In the genomic region with DNA sequence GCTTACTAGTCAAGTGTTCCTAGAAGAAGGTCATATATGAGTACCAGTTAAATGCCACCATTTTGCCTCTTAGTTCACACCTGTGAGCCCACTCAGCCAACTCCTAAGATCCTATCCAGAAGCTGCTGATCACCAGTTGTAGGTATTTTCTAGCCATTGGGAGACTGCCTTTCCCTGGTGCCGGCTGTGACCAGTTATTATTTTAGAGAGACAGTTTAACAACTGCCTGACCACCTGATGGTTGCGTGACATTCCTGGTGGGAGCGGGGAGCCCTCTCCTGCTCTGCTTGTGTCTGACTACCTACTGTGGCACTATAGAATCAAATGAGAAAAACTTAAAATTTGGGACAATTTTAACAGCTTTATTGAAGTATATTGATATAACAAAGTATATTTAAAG, we compare ENCODE assay signal across 14 cellular contexts. TPM values are rescaled to one million over a fixed set of nuclear protein-coding genes. Genes with fewer than 3 reads are reported as not detected.
DNase-seq lines count a peak whose midpoint lies in the region; ATAC-seq, FAIRE-seq and TF ChIP-seq lines count a peak whose summit lies in the region.
"Had no signal": no experiment of that assay in that cellular context is flagged by ENCODE, and none has a peak within 500 bp of the region (broad histone marks: within the 10 kb centered on the region; RNA-seq: fewer than 3 reads in every experiment).

No MANE protein-coding gene starts in this region.

- H3K4me3 ChIP-seq in left ventricle myocardium inferior (peak overlapping the region; percentile 80), HepG2 (replicated peaks in 1 of 3; ENCODE audit: insufficient read depth in 1 of 3, low read depth in 2 of 3, low read length in 3 of 3) (peak overlapping the region; percentile 71 to 81 (median 81); a peak in 5 of 6 replicates), prostate gland (no peak overlapping the region), vagina (peak overlapping the region in 1 of 2 donors; percentile 35), mucosa of descending colon (no peak overlapping the region)
- H3K4me3 ChIP-seq: GM12878 had no signal

- no peak overlapping the region for H2AFZ ChIP-seq in HepG2 (ENCODE audit: low read length)

- peak overlapping the region; percentile 94 for H3K4me2 ChIP-seq in HepG2 (ENCODE audit: low read depth, low read length)

- H3K27me3 ChIP-seq in left ventricle myocardium inferior (ENCODE audit: low read depth): no peaks in the 10 kb centered on the region
- no peaks in the 10 kb centered on the region; a peak in 1 of 5 replicates for H3K27me3 ChIP-seq in HepG2 (ENCODE audit: control insufficient read depth in 1 of 2, insufficient read depth in 2 of 2, low read length in 2 of 2)
- no peaks in the 10 kb centered on the region for H3K27me3 ChIP-seq in prostate gland (replicated peaks; ENCODE audit: insufficient read depth)
- H3K27me3 ChIP-seq in vagina: no peaks in the 10 kb centered on the region

- peaks cover 7% of the 10 kb centered on the region for H4K20me1 ChIP-seq in HepG2 (ENCODE audit: insufficient read depth, low read length)

- TF ChIP-seq CTCF in left ventricle myocardium inferior (IDR thresholded peaks at IDR 0.05; ENCODE audit: borderline replicate concordance) (no peak), HepG2 (CRISPR knock-in tag; IDR thresholded peaks at IDR 0.05) (no peak), prostate gland (IDR thresholded peaks at IDR 0.05) (no peak), vagina (IDR thresholded peaks at IDR 0.05) (no peak), mucosa of descending colon (IDR thresholded peaks at IDR 0.05) (no peak)

- peak overlapping the region; percentile 95 for H3K27ac ChIP-seq in left ventricle myocardium inferior (replicated peaks)
- no peak overlapping the region for H3K27ac ChIP-seq in HepG2 (ENCODE audit: extremely low read length, insufficient read depth, low read length)
- peak overlapping the region; percentile 97 to 98 for H3K27ac ChIP-seq in prostate gland
- H3K27ac ChIP-seq in vagina: peak overlapping the region; percentile 97

- no peaks in the 10 kb centered on the region for H3K9me3 ChIP-seq in left ventricle myocardium inferior (replicated peaks)
- no peaks in the 10 kb centered on the region for H3K9me3 ChIP-seq in HepG2 (ENCODE audit: low read length)
- H3K9me3 ChIP-seq in prostate gland: no peaks in the 10 kb centered on the region
- H3K9me3 ChIP-seq in vagina: no peaks in the 10 kb centered on the region
- no peaks in the 10 kb centered on the region for H3K9me3 ChIP-seq in mucosa of descending colon

- BruUV-seq in HepG2 (replicated peaks; lab: Mats Ljungman, UMichigan): no TSS peak

- DNase-seq in left ventricle myocardium inferior (no peak), Right ventricle myocardium inferior (ENCODE audit: missing footprints) (no peak), HepG2 (ENCODE audit: low spot score) (no peak), prostate gland (ENCODE audit: low spot score) (no peak), vagina (ENCODE audit: extremely low spot score in 2 of 2) (no peak), HK-2 (ENCODE audit: unreplicated experiment) (no peak), NCI-H187 treated with DMSO at 0.1 percent for 48 hours (lab: John Stamatoyannopoulos, UW) (no peak), mucosa of descending colon (no peak)
- DNase-seq: activated gamma-delta T cell treated with Interleukin-2 at 50 U/mL for 16 hours; CD8-positive, alpha-beta T cell; effector memory CD8-positive, alpha-beta T cell; NCI-H446 had no signal

- no peak for TF ChIP-seq EP300 in HepG2 (IDR thresholded peaks at IDR 0.05; ENCODE audit: low read depth in 2 of 2, low read length in 2 of 2)
- TF ChIP-seq EP300 in HepG2 (CRISPR knock-in tag; IDR thresholded peaks at IDR 0.05; ENCODE audit: borderline replicate concordance): no peak

- H3K36me3 ChIP-seq in left ventricle myocardium inferior (peaks cover 4% of the 10 kb centered on the region), HepG2 (replicated peaks in 1 of 2; ENCODE audit: control insufficient read depth in 1 of 2, insufficient read depth in 2 of 2, low read length in 2 of 2) (peaks cover 0 to 6% of the 10 kb centered on the region in 2 experiments; a peak in 1 of 5 replicates), prostate gland (no peaks in the 10 kb centered on the region), vagina (no peaks in the 10 kb centered on the region), mucosa of descending colon (ENCODE audit: low read depth) (no peaks in the 10 kb centered on the region)

- WGBS in HepG2 (ENCODE audit: low lambda C conversion rate): 90% methylated on average over 3 of the region's 3 CpGs
- WGBS in prostate gland: 81% methylated on average over 3 of the region's 3 CpGs

- CTCF ChIA-PET in HepG2 (lab: Yijun Ruan, JAX; ENCODE audit: low intra/inter-chr PET ratio, low total read pairs): no interaction called here

- peaks cover 59% of the 10 kb centered on the region for H3K79me2 ChIP-seq in HepG2 (ENCODE audit: insufficient read depth, low read length)

- POLR2A ChIA-PET in HepG2 (lab: Yijun Ruan, JAX): no interaction called here

- ATAC-seq in Right ventricle myocardium inferior (no peak), HepG2 (no peak), mucosa of descending colon (no peak)
- ATAC-seq: CD8-positive, alpha-beta T cell; effector memory CD8-positive, alpha-beta T cell; GM12878 had no signal

- in situ Hi-C loops in HepG2 (cut with HindIII; ENCODE audit: extremely low pct_ligation_motif_present, low pct_unique_long_range_greater_than_20kb): no loop called here

- H3K4me1 ChIP-seq in left ventricle myocardium inferior (peaks cover 50% of the 10 kb centered on the region), HepG2 (ENCODE audit: insufficient read depth, low read length) (peaks cover 36% of the 10 kb centered on the region), prostate gland (replicated peaks) (peaks cover 5% of the 10 kb centered on the region), vagina (peaks cover 42% of the 10 kb centered on the region), mucosa of descending colon (ENCODE audit: low read depth) (peaks cover 15% of the 10 kb centered on the region)

- peak overlapping the region; percentile 78; the same call in 1 of the 2 replicates for H3K9ac ChIP-seq in HepG2 (ENCODE audit: insufficient read depth, low read depth, low read length)

- no peak for TF ChIP-seq RAD21 in HepG2 (CRISPR knock-in tag; IDR thresholded peaks at IDR 0.05)

- TF ChIP-seq POLR2A in HepG2 (IDR thresholded peaks at IDR 0.05; ENCODE audit: insufficient read depth in 1 of 2, low read depth in 2 of 2, low read length in 2 of 2) (no peak), prostate gland (IDR thresholded peaks at IDR 0.05) (no peak), vagina (IDR thresholded peaks at IDR 0.05) (no peak)

- peak; percentile 42 for FAIRE-seq in HepG2 (lab: Jason Lieb, UNC)
- FAIRE-seq: GM12878, TTC549 had no signal

- intact Hi-C loops in left ventricle myocardium inferior (cut with micrococcal nuclease): loop anchor here (10.0 kb wide), 1 partner anchor 105 kb away; no protein-coding TSS in a partner anchor
- intact Hi-C loops in Right ventricle myocardium inferior (cut with DNase I): loop anchor here (5.0 kb wide), 2 partner anchors 32 to 92 kb away; no protein-coding TSS in a partner anchor
- intact Hi-C loops in HepG2 (cut with micrococcal nuclease; ENCODE audit: unreplicated experiment): loop anchor here (5.0 kb wide), 1 partner anchor 302 kb away; a partner anchor contains a TSS
- intact Hi-C loops in prostate gland (cut with DNase I): loop anchor here (5.0 kb wide), 2 partner anchors 42 to 92 kb away; no protein-coding TSS in a partner anchor
- intact Hi-C loops in vagina (cut with DNase I): loop anchor here (5.0 kb wide), 2 partner anchors 42 to 87 kb away; no protein-coding TSS in a partner anchor
- intact Hi-C loops in mucosa of descending colon (cut with DNase I, micrococcal nuclease): loop anchor here (5.0 to 10.0 kb wide), 3 partner anchors 68 to 115 kb away; no protein-coding TSS in a partner anchor

TF ChIP-seq in HepG2, 621 proteins besides CTCF, POLR2A, EP300 and RAD21 (continues in another document):
- TF ChIP-seq EED (CRISPR knock-in tag; IDR thresholded peaks at IDR 0.05) (no peak), ZNF432 (CRISPR knock-in tag; IDR thresholded peaks at IDR 0.05; ENCODE audit: borderline replicate concordance) (no peak), ZNF136 (CRISPR knock-in tag; IDR thresholded peaks at IDR 0.05; ENCODE audit: low read depth) (0 out of 2 replicates have a peak, but pooled peaks have one; percentile 43), ZNF501 (CRISPR knock-in tag; IDR thresholded peaks at IDR 0.05) (0 out of 2 replicates have a peak, but pooled peaks have one; percentile 27), ZNF263 (CRISPR knock-in tag; IDR thresholded peaks at IDR 0.05) (no peak)

RNA-seq across cellular contexts. Expression of a gene that starts 2.9 kb away (rescaled TPM):
- total RNA-seq in left ventricle myocardium inferior: 67.9 TPM
- 57.0 TPM for total RNA-seq in Right ventricle myocardium inferior
- total RNA-seq in HepG2 (2016; rRNA removed; fragmentation: Illumina TruSeq; extraction: Trizol): 223 and 290 TPM in 2 replicates
- 57.3 and 60.4 TPM in 2 replicates for total RNA-seq in HepG2 (2016; cell fraction: cytosol; rRNA removed; fragmentation: Illumina TruSeq; extraction: Trizol; ENCODE audit: low read depth)
- 203 and 275 TPM in 2 replicates for total RNA-seq in HepG2 (2016; cell fraction: insoluble cytoplasmic fraction; rRNA removed; fragmentation: Illumina TruSeq; extraction: Trizol)
- total RNA-seq in HepG2 (2016; cell fraction: membrane; rRNA removed; fragmentation: Illumina TruSeq; extraction: Trizol): 122 and 123 TPM in 2 replicates
- total RNA-seq in HepG2 (2016; cell fraction: nucleus; rRNA removed; fragmentation: Illumina TruSeq; extraction: Trizol): 101 and 120 TPM in 2 replicates
- 97.4 and 113 TPM in 2 replicates for polyA plus RNA-seq in HepG2 (2011; rRNA removed)
- polyA plus RNA-seq in HepG2 (2011; cell fraction: cytosol; rRNA removed): 59.4 and 80.2 TPM in 2 replicates
- 44.3 and 48.4 TPM in 2 replicates for polyA plus RNA-seq in HepG2 (2011; cell fraction: nucleus; rRNA removed)
- 105 and 127 TPM in 2 replicates for polyA plus RNA-seq in HepG2 (2012)
- polyA plus RNA-seq in HepG2 (2016; cell fraction: cytosol; fragmentation: Illumina TruSeq; extraction: Trizol; ENCODE audit: low read depth): 34.4 and 42.1 TPM in 2 replicates
- polyA plus RNA-seq in HepG2 (2016; cell fraction: insoluble cytoplasmic fraction; fragmentation: Illumina TruSeq; extraction: Trizol; ENCODE audit: low read depth): 302 and 322 TPM in 2 replicates
- polyA plus RNA-seq in HepG2 (2016; cell fraction: membrane; fragmentation: Illumina TruSeq; extraction: Trizol; ENCODE audit: low read depth): 71.0 and 76.9 TPM in 2 replicates
- 152 and 159 TPM in 2 replicates for polyA plus RNA-seq in HepG2 (2016; cell fraction: nucleus; fragmentation: Illumina TruSeq; extraction: Trizol; ENCODE audit: insufficient read depth, low read depth)
- 63.8 TPM in 1 of 2 replicates, not detected in the other for polyA minus RNA-seq in HepG2 (2011; rRNA and poly(A)+ RNA removed; ENCODE audit: low replicate concordance)
- polyA minus RNA-seq in HepG2 (2011; cell fraction: cytosol; rRNA and poly(A)+ RNA removed): 86.9 and 93.5 TPM in 2 replicates
- 71.3 and 77.3 TPM in 2 replicates for polyA minus RNA-seq in HepG2 (2011; cell fraction: nucleus; rRNA and poly(A)+ RNA removed)
- total RNA-seq in prostate gland: 100 to 1,000 TPM; 136 to 180 TPM
- 250 TPM for total RNA-seq in vagina
- 100 to 1,000 TPM in 2 of 3 donors, 10 to 100 TPM in 1; 61.3 to 165 (median 129) TPM for total RNA-seq in mucosa of descending colon

Comparison
In these comparisons a context has a peak if more than half of its experiments do, and no peak if none do; other contexts are left out.
1. H3K4me3 ChIP-seq: peak in left ventricle myocardium inferior (single experiment) and HepG2 (3 of 3); none in prostate gland (0 of 2) and mucosa of descending colon (single experiment).